Comparison of ENCODE assay signal across 1 cellular context in genomic region chr16:68040506-68041288, GRCh38.
A peak's percentile ranks its signal among the peaks of the same experiment; 100 is the strongest.
TF ChIP-seq lines count a peak whose summit lies in the region.

No MANE protein-coding gene starts in this region.

TF ChIP-seq in GM12878, 131 proteins besides CTCF, POLR2A, EP300 and RAD21:
- TF ChIP-seq SMARCA5 (IDR thresholded peaks at IDR 0.05): peak; percentile 65; the same call in 1 of the 2 replicates
- TF ChIP-seq STAT1 (conservative IDR thresholded peaks at IDR 0.05): peak; percentile 65; the same call in 1 of the 2 replicates
- peak; percentile 22 for TF ChIP-seq SKIL (IDR thresholded peaks at IDR 0.05; ENCODE audit: low read depth, poor library complexity, severe bottlenecking)
- TF ChIP-seq ZBTB4 (CRISPR knock-in tag; IDR thresholded peaks at IDR 0.05): no peak
- 0 out of 2 replicates have a peak, but pooled peaks have one; percentile 45 for TF ChIP-seq NR2F1 (conservative IDR thresholded peaks at IDR 0.05)
- 0 out of 4 replicates have a peak, but pooled peaks of 1 of the 2 experiments have one; percentile 15 for TF ChIP-seq IKZF2 (IDR thresholded peaks at IDR 0.05)
- TF ChIP-seq REST (IDR thresholded peaks at IDR 0.05; ENCODE audit: low read depth, low read length): no peak
- 0 out of 2 replicates have a peak, but pooled peaks have one; percentile 19 for TF ChIP-seq PKNOX1 (IDR thresholded peaks at IDR 0.05)
- TF ChIP-seq RELA (IDR thresholded peaks at IDR 0.05; ENCODE audit: borderline replicate concordance, partially characterized antibody): no peak
- 0 out of 2 replicates have a peak, but pooled peaks have one; percentile 30 for TF ChIP-seq CREB1 (IDR thresholded peaks at IDR 0.05; ENCODE audit: low read depth)
- no peak for TF ChIP-seq ASH2L (IDR thresholded peaks at IDR 0.05; ENCODE audit: borderline replicate concordance, low read depth)
- peak in 1 of 2 experiments; percentile 39; a peak in 1 of 3 replicates for TF ChIP-seq EGR1 (IDR thresholded peaks at IDR 0.05; ENCODE audit: borderline replicate concordance in 1 of 2, low read depth in 2 of 2, low read length in 2 of 2)
- peak; percentile 36 for TF ChIP-seq RUNX3 (IDR thresholded peaks at IDR 0.05; ENCODE audit: low read length)
- TF ChIP-seq ZNF207 (IDR thresholded peaks at IDR 0.05; ENCODE audit: borderline replicate concordance): 0 out of 2 replicates have a peak, but pooled peaks have one; percentile 39
- TF ChIP-seq BCL11A (IDR thresholded peaks at IDR 0.05; ENCODE audit: low read depth, low read length): no peak
- TF ChIP-seq IRF4 (IDR thresholded peaks at IDR 0.05; ENCODE audit: low read depth, low read length): 0 out of 2 replicates have a peak, but pooled peaks have one; percentile 13
- peak; percentile 38; the same call in 1 of the 2 replicates for TF ChIP-seq RB1 (IDR thresholded peaks at IDR 0.05; ENCODE audit: borderline replicate concordance)
- TF ChIP-seq SMC3 (IDR thresholded peaks at IDR 0.05; ENCODE audit: borderline replicate concordance, low read length): peak; percentile 96
- peak; percentile 73 for TF ChIP-seq YY1 (IDR thresholded peaks at IDR 0.05; ENCODE audit: low read depth, low read length)
